ENCODE assay signal across 14 cellular contexts in the genomic region with DNA sequence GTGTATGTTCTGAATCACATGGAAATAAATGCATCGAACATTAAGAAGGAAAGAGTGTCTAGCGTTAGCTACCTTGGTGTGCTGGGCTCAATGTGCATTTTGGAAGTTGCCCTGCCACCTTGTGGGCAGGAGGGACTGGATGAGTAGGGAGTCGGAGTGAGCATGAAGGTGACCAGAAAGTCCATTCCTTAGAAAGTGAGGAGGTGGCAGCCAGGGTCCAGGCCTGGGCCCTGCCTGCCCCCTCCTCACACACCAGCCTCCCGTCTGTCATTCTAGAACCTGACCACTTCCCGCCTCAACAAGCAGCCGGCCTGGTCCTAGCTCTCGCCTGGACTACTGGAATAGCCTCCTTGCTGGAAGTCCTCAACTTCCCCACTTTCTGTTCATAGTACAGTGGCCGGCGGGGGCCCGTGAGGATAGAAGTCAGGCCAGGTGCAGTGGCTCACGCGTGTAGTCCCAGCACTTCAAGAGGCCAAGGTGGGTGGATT. TPM values are rescaled to one million over a fixed set of nuclear protein-coding genes. Genes with fewer than 3 reads are reported as not detected.
DNase-seq lines count a peak whose midpoint lies in the region; ATAC-seq and TF ChIP-seq lines count a peak whose summit lies in the region.
"Had no signal": no experiment of that assay in that cellular context is flagged by ENCODE, and none has a peak within 500 bp of the region (broad histone marks: within the 10 kb centered on the region; RNA-seq: fewer than 3 reads in every experiment).

No MANE protein-coding gene starts in this region.

- whole genome bisulfite sequencing in heart right ventricle, 2 donors = 89 to 90% methylated on average over 12 of the region's 12 CpGs
- WGBS in prostate gland = 91% methylated on average over 12 of the region's 12 CpGs

- H3K27ac ChIP-seq in heart right ventricle = no peak overlapping the region
- H3K27ac ChIP-seq in RWPE2 (ENCODE audit: poor library complexity, severe bottlenecking) = no peak overlapping the region
- no peak overlapping the region for H3K27ac ChIP-seq in vagina
- H3K27ac ChIP-seq in prostate gland = no peak overlapping the region

- DNase-seq in heart right ventricle (no peak), cardiac septum (ENCODE audit: low spot score) (no peak), RWPE2 (ENCODE audit: low spot score) (no peak), foreskin fibroblast (peak in 1 of 2 donors; percentile 23), vagina (ENCODE audit: extremely low spot score in 2 of 2) (peak; percentile 74 to 81), prostate gland (ENCODE audit: low spot score) (no peak), NCI-H187 (lab: John Stamatoyannopoulos, UW) (no peak)
- no peak for DNase-seq in NK-92 treated with Interleukin-12 subunit alpha and Interleukin-12 subunit beta, amount 100 ng/mL, for 24 hours (lab: John Stamatoyannopoulos, UW)
- DNase-seq: cerebellar nuclear complex, NCI-H526 treated with DMSO at 0.1 percent for 48 hours, T1000 had no signal

- H3K27me3 ChIP-seq in heart right ventricle (peaks cover 3 to 49% (median 22%) of the 10 kb centered on the region in 7 donors), RWPE2 (ENCODE audit: insufficient read depth, poor library complexity, severe bottlenecking) (no peaks in the 10 kb centered on the region), vagina (no peaks in the 10 kb centered on the region), prostate gland (replicated peaks; ENCODE audit: insufficient read depth) (no peaks in the 10 kb centered on the region)

- intact Hi-C loops in heart right ventricle (cut with DNase I) (loop anchor here in 3 of 10 donors (5.0 to 10.0 kb wide), 5 partner anchors 39 to 411 kb away; no protein-coding TSS in a partner anchor), cardiac septum (cut with DNase I) (no loop called here), vagina (cut with DNase I) (loop anchor here (5.0 kb wide), 1 partner anchor 86 kb away; no protein-coding TSS in a partner anchor), prostate gland (cut with DNase I) (loop anchor here (5.0 kb wide), 1 partner anchor 406 kb away; no protein-coding TSS in a partner anchor)

- no peaks in the 10 kb centered on the region for H3K36me3 ChIP-seq in heart right ventricle
- no peaks in the 10 kb centered on the region for H3K36me3 ChIP-seq in RWPE2 (ENCODE audit: low read depth)
- H3K36me3 ChIP-seq in vagina = no peaks in the 10 kb centered on the region
- no peaks in the 10 kb centered on the region for H3K36me3 ChIP-seq in prostate gland

- H3K4me1 ChIP-seq in heart right ventricle (peaks cover 0 to 5% (median 1%) of the 10 kb centered on the region in 9 donors), RWPE2 (ENCODE audit: insufficient read depth, poor library complexity, severe bottlenecking) (peaks cover 5% of the 10 kb centered on the region), vagina (no peaks in the 10 kb centered on the region), prostate gland (replicated peaks) (no peaks in the 10 kb centered on the region)

- H3K9me3 ChIP-seq in heart right ventricle (peaks cover 0 to 3% (median 0%) of the 10 kb centered on the region in 11 donors), RWPE2 (ENCODE audit: severe bottlenecking) (no peaks in the 10 kb centered on the region), vagina (no peaks in the 10 kb centered on the region), prostate gland (no peaks in the 10 kb centered on the region)

- H3K4me3 ChIP-seq in heart right ventricle (no peak overlapping the region), RWPE2 (ENCODE audit: severe bottlenecking) (no peak overlapping the region), foreskin fibroblast (ENCODE audit: low read depth in 1 of 2, low read length in 2 of 2) (no peak overlapping the region), vagina (no peak overlapping the region), prostate gland (no peak overlapping the region)

- TF ChIP-seq CTCF in heart right ventricle (IDR thresholded peaks at IDR 0.05) (peak in 7 of 9 donors; percentile 17 to 39 (median 25)), RWPE2 (IDR thresholded peaks at IDR 0.05; ENCODE audit: poor library complexity, severe bottlenecking) (peak; percentile 32), foreskin fibroblast (IDR thresholded peaks at IDR 0.05; ENCODE audit: low read depth, low read length) (peak; percentile 19), vagina (IDR thresholded peaks at IDR 0.05) (no peak), prostate gland (IDR thresholded peaks at IDR 0.05) (peak in 2 of 4 experiments; percentile 17 to 21)

- no peak for TF ChIP-seq POLR2A in vagina (IDR thresholded peaks at IDR 0.05)
- no peak for TF ChIP-seq POLR2A in prostate gland (IDR thresholded peaks at IDR 0.05)

- ATAC-seq in heart right ventricle (peak in 2 of 8 donors; percentile 18 to 35), RWPE2 (ENCODE audit: low read depth) (no peak)

RNA-seq across cellular contexts. Expression of a gene that starts 10.2 kb away (rescaled TPM):
- 10 to 100 TPM in 7 of 10 donors, 1 to 10 TPM in 3; 6.8 to 21.4 (median 10.7) TPM for total RNA-seq in heart right ventricle
- polyA plus RNA-seq in heart right ventricle = 10 to 100 TPM; 16.0 to 29.8 TPM
- total RNA-seq in cardiac septum = 15.6 TPM
- 50.6 TPM for total RNA-seq in vagina
- total RNA-seq in prostate gland = 100 to 1,000 TPM; 181 to 275 TPM

RNA-seq across cellular contexts. Expression of a gene that starts 36.5 kb away (rescaled TPM):
- not detected for total RNA-seq in heart right ventricle
- not detected for polyA plus RNA-seq in heart right ventricle
- total RNA-seq in cardiac septum = not detected
- total RNA-seq in vagina = not detected
- 1 to 10 TPM in 1 of 2 donors, not detected in 1; 3.2 TPM for total RNA-seq in prostate gland
- total RNA-seq: mesenteric fat pad, renal cortical epithelial cell, ureter had no signal

Comparison
In these comparisons a context has a peak if more than half of its experiments do, and no peak if none do; other contexts are left out.
1. DNase-seq: peak in vagina (2 of 2); none in heart right ventricle (0 of 2), cardiac septum (single experiment), RWPE2 (single experiment), prostate gland (single experiment), NK-92 treated with Interleukin-12 subunit alpha and Interleukin-12 subunit beta, amount 100 ng/mL, for 24 hours (single experiment) and NCI-H187 (0 of 2).
2. CTCF ChIP-seq: peak in heart right ventricle (7 of 9), RWPE2 (single experiment) and foreskin fibroblast (single experiment); none in vagina (0 of 3).